In genomic region chr20:61847986-61848385, GRCh38 we compare ENCODE assay signal across 29 cellular contexts.
"Had no signal": no experiment of that assay in that cellular context is flagged by ENCODE, and none has a peak within 500 bp of the region (broad histone marks: within the 10 kb centered on the region; RNA-seq: fewer than 3 reads in every experiment).

No MANE protein-coding gene starts in this region.

- H3K27me3 Mint-ChIP-seq: stimulated activated naive CD8-positive, alpha-beta T cell treated with anti-CD3 and anti-CD28 coated beads, Interleukin-15, Interleukin-2, amounts not matched to agents 100 ng/mL and 50 ng/mL, for 24 hours had no signal

- H3K9me3 Mint-ChIP-seq: stimulated activated effector memory CD8-positive, alpha-beta T cell treated with anti-CD3 and anti-CD28 coated beads, Interleukin-12 subunit alpha, Interleukin-12 subunit beta, amount 100 ng/mL, for 72 hours; stimulated activated naive CD8-positive, alpha-beta T cell treated with anti-CD3 and anti-CD28 coated beads, Interleukin-15, Interleukin-2, amounts not matched to agents 100 ng/mL and 50 ng/mL, for 24 hours had no signal

- H3K4me1 Mint-ChIP-seq: memory B cell; naive thymus-derived CD8-positive, alpha-beta T cell; stimulated activated effector memory CD8-positive, alpha-beta T cell treated with anti-CD3 and anti-CD28 coated beads, Interleukin-12 subunit alpha, Interleukin-12 subunit beta, amount 100 ng/mL, for 72 hours had no signal

- H3K27me3 ChIP-seq: hepatocyte, neutrophil, ovary, uterus had no signal

- ATAC-seq: heart left ventricle; left colon; left lung; naive thymus-derived CD8-positive, alpha-beta T cell; right cardiac atrium; sciatic nerve; stimulated activated effector memory CD8-positive, alpha-beta T cell treated with anti-CD3 and anti-CD28 coated beads, Interleukin-12 subunit alpha, Interleukin-12 subunit beta, amount 100 ng/mL, for 72 hours had no signal

- H3K9me3 ChIP-seq: heart left ventricle, neutrophil, ovary, prostate gland, suprapubic skin, thoracic aorta, tibial artery, uterus had no signal

- DNase-seq: glutamatergic neuron; islet precursor cell; kidney glomerular epithelial cell; left colon; midbrain; naive thymus-derived CD8-positive, alpha-beta T cell; occipital lobe; retina; stimulated activated CD4-positive, alpha-beta T cell treated with anti-CD3 and anti-CD28 coated beads, Interleukin-4, amount 100 ng/mL, for 24 hours; stimulated activated naive CD4-positive, alpha-beta T cell; tibial artery; trophoblast cell; uterus had no signal

- H3K27ac Mint-ChIP-seq: memory B cell; nephron; stimulated activated effector memory CD8-positive, alpha-beta T cell treated with anti-CD3 and anti-CD28 coated beads, Interleukin-12 subunit alpha, Interleukin-12 subunit beta, amount 100 ng/mL, for 72 hours; stimulated activated naive CD8-positive, alpha-beta T cell treated with anti-CD3 and anti-CD28 coated beads, Interleukin-15, Interleukin-2, amounts not matched to agents 100 ng/mL and 50 ng/mL, for 24 hours had no signal

- H3K36me3 Mint-ChIP-seq: memory B cell; naive thymus-derived CD8-positive, alpha-beta T cell; stimulated activated effector memory CD8-positive, alpha-beta T cell treated with anti-CD3 and anti-CD28 coated beads, Interleukin-12 subunit alpha, Interleukin-12 subunit beta, amount 100 ng/mL, for 72 hours had no signal

- H3K36me3 ChIP-seq: heart left ventricle, left lung, neutrophil, ovary, prostate gland, suprapubic skin, thoracic aorta, tibial artery, uterus had no signal

- H3K4me3 Mint-ChIP-seq: memory B cell; naive thymus-derived CD8-positive, alpha-beta T cell; nephron; neural crest cell; stimulated activated effector memory CD8-positive, alpha-beta T cell treated with anti-CD3 and anti-CD28 coated beads, Interleukin-12 subunit alpha, Interleukin-12 subunit beta, amount 100 ng/mL, for 72 hours; stimulated activated naive CD8-positive, alpha-beta T cell treated with anti-CD3 and anti-CD28 coated beads, Interleukin-15, Interleukin-2, amounts not matched to agents 100 ng/mL and 50 ng/mL, for 24 hours had no signal

- H3K27ac ChIP-seq: heart left ventricle, hepatocyte, left lung, neutrophil, ovary, prostate gland, skin epidermis, suprapubic skin, thoracic aorta, tibial artery, uterus had no signal

- H3K4me1 ChIP-seq: heart left ventricle, left lung, prostate gland, tibial artery, uterus had no signal

- H3K4me3 ChIP-seq: heart left ventricle, hepatocyte, left lung, ovary, prostate gland, skin epidermis, suprapubic skin, thoracic aorta, tibial artery, uterus had no signal
